ENCODE assay signal across 17 cellular contexts in the genomic region with DNA sequence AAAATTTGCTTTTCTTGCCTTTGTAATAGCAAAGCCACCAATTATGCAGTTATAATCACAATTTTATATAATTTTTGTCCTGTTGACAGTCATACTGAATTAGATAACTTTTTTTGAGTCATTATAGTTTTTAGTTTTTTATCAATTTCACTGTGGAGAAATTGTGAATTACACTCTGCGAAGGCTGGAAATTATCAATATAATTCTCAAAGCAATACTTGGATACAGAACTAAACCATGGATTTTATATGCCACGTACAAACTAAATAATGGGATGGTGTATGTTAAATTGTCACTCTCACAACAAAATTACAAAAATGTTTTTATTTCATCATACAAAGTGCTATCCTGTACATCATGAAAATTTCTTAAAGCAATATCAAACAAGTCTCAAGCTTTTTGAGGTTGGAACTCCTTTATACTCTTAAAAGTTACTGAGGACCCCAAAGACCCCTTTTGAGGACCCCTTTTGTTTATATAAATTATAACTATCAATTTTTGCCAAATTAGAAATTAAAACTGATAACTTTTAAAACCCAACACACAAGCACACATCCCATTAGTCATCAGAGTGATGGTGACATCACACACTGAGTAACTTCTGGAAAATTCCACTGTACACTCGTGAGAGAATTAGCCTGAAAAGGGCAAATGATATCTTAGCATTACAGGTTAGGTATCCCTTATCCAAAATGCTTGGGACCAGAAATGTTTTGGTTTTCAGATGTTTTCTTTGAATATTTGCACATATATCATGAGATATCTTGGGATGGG. TPM values are rescaled to one million over a fixed set of nuclear protein-coding genes. Genes with fewer than 3 reads are reported as not detected.
DNase-seq lines count a peak whose midpoint lies in the region; ATAC-seq, FAIRE-seq and TF ChIP-seq lines count a peak whose summit lies in the region.
"Had no signal": no experiment of that assay in that cellular context is flagged by ENCODE, and none has a peak within 500 bp of the region (broad histone marks: within the 10 kb centered on the region; RNA-seq: fewer than 3 reads in every experiment).

No MANE protein-coding gene starts in this region.

- peaks cover 7% of the 10 kb centered on the region; the same call in 2 of the 3 replicates for H3K4me1 ChIP-seq in A549
- peaks cover 10% of the 10 kb centered on the region for H3K4me1 ChIP-seq in adipocyte (ENCODE audit: control insufficient read depth, insufficient read depth, low read length)
- no peaks in the 10 kb centered on the region for H3K4me1 ChIP-seq in gastroesophageal sphincter

- no peaks in the 10 kb centered on the region for H3K27me3 ChIP-seq in adipocyte (replicated peaks; ENCODE audit: control insufficient read depth, insufficient read depth, low read length)
- H3K27me3 ChIP-seq in gastroesophageal sphincter: no peaks in the 10 kb centered on the region

- H3K4me2 ChIP-seq in A549: 0 out of 3 replicates have a peak overlapping the region, but pooled peaks have one; percentile 8

- FAIRE-seq in A549 (lab: Jason Lieb, UNC): no peak
- no peak for FAIRE-seq in HTR-8/SVneo (lab: Jason Lieb, UNC)
- FAIRE-seq: islet of Langerhans had no signal

- H3K9me3 ChIP-seq in A549: no peaks in the 10 kb centered on the region
- H3K9me3 ChIP-seq in adipocyte (ENCODE audit: control insufficient read depth, low read length): no peaks in the 10 kb centered on the region
- H3K9me3 ChIP-seq in gastroesophageal sphincter: no peaks in the 10 kb centered on the region

- TF ChIP-seq EP300 in A549 (IDR thresholded peaks at IDR 0.05) (no peak), gastroesophageal sphincter (IDR thresholded peaks at IDR 0.05) (no peak)

- POLR2A ChIA-PET in A549 (lab: Yijun Ruan, JAX): no interaction called here

- no peak for TF ChIP-seq POLR2A in A549 (IDR thresholded peaks at IDR 0.05; ENCODE audit: low read length)
- TF ChIP-seq POLR2A in gastroesophageal sphincter (IDR thresholded peaks at IDR 0.05): no peak

- H3K27ac ChIP-seq in A549 (no peak overlapping the region), gastroesophageal sphincter (no peak overlapping the region)

- DNase-seq in A549 (ENCODE audit: low read depth in 1 of 2, low spot score in 1 of 2) (no peak), GM03348 (ENCODE audit: low spot score) (peak; percentile 76), adipocyte (ENCODE audit: low read depth) (peak; percentile 69), HTR-8/SVneo (ENCODE audit: insufficient read length, low spot score) (no peak), foreskin melanocyte (no peak), globus pallidus (ENCODE audit: low spot score) (no peak)
- DNase-seq: amygdala; CD8-positive, alpha-beta T cell; GOT3; NCI-H2081 treated with DMSO at 0.1 percent for 48 hours; nephron progenitor cell; stimulated activated CD8-positive, alpha-beta memory T cell treated with anti-CD3 and anti-CD28 coated beads, Interleukin-4, amount 100 ng/mL, for 48 hours had no signal

- H3K4me3 ChIP-seq in A549: no peak overlapping the region
- no peak overlapping the region for H3K4me3 ChIP-seq in adipocyte (ENCODE audit: low read length)
- H3K4me3 ChIP-seq in gastroesophageal sphincter: no peak overlapping the region

- H3K36me3 ChIP-seq in adipocyte (ENCODE audit: control insufficient read depth, insufficient read depth, low read length, severe bottlenecking): no peaks in the 10 kb centered on the region
- no peaks in the 10 kb centered on the region for H3K36me3 ChIP-seq in gastroesophageal sphincter

- TF ChIP-seq CTCF in A549 (IDR thresholded peaks at IDR 0.05) (no peak), gastroesophageal sphincter (IDR thresholded peaks at IDR 0.05) (peak in 2 of 4 experiments; percentile 8 to 11)

- peak; percentile 40 to 54; a peak in 1 of 6 replicates for ATAC-seq in A549
- ATAC-seq in gastroesophageal sphincter: peak; percentile 41
- no peak for ATAC-seq in GM19455 (IDR thresholded peaks at IDR 0.05; ENCODE audit: unreplicated experiment)
- ATAC-seq: CD8-positive, alpha-beta T cell had no signal

- CTCF ChIA-PET in A549 (lab: Yijun Ruan, JAX): interaction anchor here (1.0 to 5.9 kb wide), 8 partner anchors 12 to 588 kb away, joined by 3 to 45 read pairs (median 4); no protein-coding TSS in a partner anchor

- no peak for TF ChIP-seq RAD21 in A549 (conservative IDR thresholded peaks at IDR 0.05 in 1 of 2, IDR thresholded peaks at IDR 0.05 in 1 of 2)

- WGBS in A549 (ENCODE audit: missing lambda C conversion rate): 50% methylated on average over 3 of the region's 3 CpGs
- 60 to 61% methylated on average over 3 of the region's 3 CpGs for WGBS in gastroesophageal sphincter (ENCODE audit: low coverage in 1 of 2), 2 donors

- H3K9ac ChIP-seq in adipocyte (ENCODE audit: low read length): no peak overlapping the region

TF ChIP-seq in A549, 52 proteins besides CTCF, POLR2A, EP300 and RAD21:
- TF ChIP-seq, protein P1, sequence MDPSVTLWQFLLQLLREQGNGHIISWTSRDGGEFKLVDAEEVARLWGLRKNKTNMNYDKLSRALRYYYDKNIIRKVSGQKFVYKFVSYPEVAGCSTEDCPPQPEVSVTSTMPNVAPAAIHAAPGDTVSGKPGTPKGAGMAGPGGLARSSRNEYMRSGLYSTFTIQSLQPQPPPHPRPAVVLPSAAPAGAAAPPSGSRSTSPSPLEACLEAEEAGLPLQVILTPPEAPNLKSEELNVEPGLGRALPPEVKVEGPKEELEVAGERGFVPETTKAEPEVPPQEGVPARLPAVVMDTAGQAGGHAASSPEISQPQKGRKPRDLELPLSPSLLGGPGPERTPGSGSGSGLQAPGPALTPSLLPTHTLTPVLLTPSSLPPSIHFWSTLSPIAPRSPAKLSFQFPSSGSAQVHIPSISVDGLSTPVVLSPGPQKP (IDR thresholded peaks at IDR 0.05; ENCODE audit: low read depth, low read length): no peak
- TF ChIP-seq FOSL2 (IDR thresholded peaks at IDR 0.05) (no peak), FOSL2 (CRISPR knock-in tag; IDR thresholded peaks at IDR 0.05) (peak; percentile 46; the same call in 1 of the 2 replicates), NFE2L2 (conservative IDR thresholded peaks at IDR 0.05; ENCODE audit: low read length) (no peak)
- TF ChIP-seq, protein P2, sequence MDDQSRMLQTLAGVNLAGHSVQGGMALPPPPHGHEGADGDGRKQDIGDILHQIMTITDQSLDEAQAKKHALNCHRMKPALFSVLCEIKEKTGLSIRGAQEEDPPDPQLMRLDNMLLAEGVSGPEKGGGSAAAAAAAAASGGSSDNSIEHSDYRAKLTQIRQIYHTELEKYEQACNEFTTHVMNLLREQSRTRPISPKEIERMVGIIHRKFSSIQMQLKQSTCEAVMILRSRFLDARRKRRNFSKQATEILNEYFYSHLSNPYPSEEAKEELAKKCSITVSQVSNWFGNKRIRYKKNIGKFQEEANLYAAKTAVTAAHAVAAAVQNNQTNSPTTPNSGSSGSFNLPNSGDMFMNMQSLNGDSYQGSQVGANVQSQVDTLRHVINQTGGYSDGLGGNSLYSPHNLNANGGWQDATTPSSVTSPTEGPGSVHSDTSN (IDR thresholded peaks at IDR 0.05): no peak

RNA-seq across cellular contexts. Expression of a gene that starts 19.8 kb away (rescaled TPM):
- not detected in 2 replicates for polyA plus RNA-seq in A549 (2011; rRNA removed)
- not detected in 2 replicates for polyA plus RNA-seq in A549 (2012; cell fraction: cytosol; rRNA removed)
- polyA plus RNA-seq in A549 (2012; cell fraction: nucleus; rRNA removed): not detected in 2 replicates
- not detected in 3 replicates for polyA plus RNA-seq in A549 (2017; fragmentation: RNase III; extraction: RNeasy Plus Mini Kit Qiagen cat#74134 plus additional on column Dnase treatment)
- not detected in 2 replicates for polyA minus RNA-seq in A549 (2011; rRNA and poly(A)+ RNA removed)
- under 1 TPM in 1 of 4 donors, not detected in 3; 0.12 TPM for total RNA-seq in gastroesophageal sphincter
- total RNA-seq: activated CD8-positive, alpha-beta memory T cell treated with anti-CD3 and anti-CD28 coated beads for 36 hours; CD8-positive, alpha-beta T cell; T-helper 2 cell treated with Interferon-gamma antibody and Interleukin-4, amounts not matched to agents 100 ng/mL and 5 ng/mL, for 36 hours had no signal

RNA-seq across cellular contexts. Expression of a gene that starts 27.0 kb away (rescaled TPM):
- 0.11 and 0.23 TPM in 2 replicates for polyA plus RNA-seq in A549 (2011; rRNA removed)
- not detected in 2 replicates for polyA plus RNA-seq in A549 (2012; cell fraction: cytosol; rRNA removed)
- not detected in 2 replicates for polyA plus RNA-seq in A549 (2012; cell fraction: nucleus; rRNA removed)
- polyA plus RNA-seq in A549 (2017; fragmentation: RNase III; extraction: RNeasy Plus Mini Kit Qiagen cat#74134 plus additional on column Dnase treatment): not detected in 3 replicates
- polyA minus RNA-seq in A549 (2011; rRNA and poly(A)+ RNA removed): 0.15 TPM in 1 of 2 replicates, not detected in the other
- total RNA-seq in gastroesophageal sphincter: 1 to 10 TPM; 3.4 to 7.4 (median 5.9) TPM
- total RNA-seq: CD8-positive, alpha-beta T cell had no signal

RNA-seq across cellular contexts. Expression of a gene that starts 31.0 kb away (rescaled TPM):
- polyA plus RNA-seq in A549 (2011; rRNA removed) (not detected in 2 replicates), A549 (2017; fragmentation: RNase III; extraction: RNeasy Plus Mini Kit Qiagen cat#74134 plus additional on column Dnase treatment) (not detected in 3 replicates)
- not detected in 2 replicates for polyA plus RNA-seq in A549 (2012; cell fraction: cytosol; rRNA removed)
- polyA plus RNA-seq in A549 (2012; cell fraction: nucleus; rRNA removed): not detected in 2 replicates
- not detected in 2 replicates for polyA minus RNA-seq in A549 (2011; rRNA and poly(A)+ RNA removed)
- 1 to 10 TPM in 1 of 4 donors, not detected in 3; 7.8 TPM for total RNA-seq in gastroesophageal sphincter
- total RNA-seq: activated CD8-positive, alpha-beta memory T cell treated with anti-CD3 and anti-CD28 coated beads for 36 hours; CD8-positive, alpha-beta T cell; T-helper 2 cell treated with Interferon-gamma antibody and Interleukin-4, amounts not matched to agents 100 ng/mL and 5 ng/mL, for 36 hours had no signal

RNA-seq across cellular contexts. Expression of a gene that starts 42.0 kb away (rescaled TPM):
- polyA plus RNA-seq in A549 (2011; rRNA removed): 0.05 TPM in 1 of 2 replicates, not detected in the other
- polyA plus RNA-seq in A549 (2012; cell fraction: cytosol; rRNA removed): 0.01 and 0.04 TPM in 2 replicates
- 0.06 and 0.24 TPM in 2 replicates for polyA plus RNA-seq in A549 (2012; cell fraction: nucleus; rRNA removed)
- 0.04 to 0.21 TPM in 2 of 3 replicates, not detected in the other for polyA plus RNA-seq in A549 (2017; fragmentation: RNase III; extraction: RNeasy Plus Mini Kit Qiagen cat#74134 plus additional on column Dnase treatment)
- polyA minus RNA-seq in A549 (2011; rRNA and poly(A)+ RNA removed): not detected in 2 replicates
- total RNA-seq in gastroesophageal sphincter: not detected
- total RNA-seq: activated CD8-positive, alpha-beta memory T cell treated with anti-CD3 and anti-CD28 coated beads for 36 hours; CD8-positive, alpha-beta T cell; T-helper 2 cell treated with Interferon-gamma antibody and Interleukin-4, amounts not matched to agents 100 ng/mL and 5 ng/mL, for 36 hours had no signal

Comparison
In these comparisons a context has a peak if more than half of its experiments do, and no peak if none do; other contexts are left out.
1. DNase-seq: peak in GM03348 (single experiment) and adipocyte (single experiment); none in A549 (0 of 2), HTR-8/SVneo (single experiment), foreskin melanocyte (single experiment) and globus pallidus (single experiment).